ENCODE assay signal across 8 cellular contexts in the genomic region with DNA sequence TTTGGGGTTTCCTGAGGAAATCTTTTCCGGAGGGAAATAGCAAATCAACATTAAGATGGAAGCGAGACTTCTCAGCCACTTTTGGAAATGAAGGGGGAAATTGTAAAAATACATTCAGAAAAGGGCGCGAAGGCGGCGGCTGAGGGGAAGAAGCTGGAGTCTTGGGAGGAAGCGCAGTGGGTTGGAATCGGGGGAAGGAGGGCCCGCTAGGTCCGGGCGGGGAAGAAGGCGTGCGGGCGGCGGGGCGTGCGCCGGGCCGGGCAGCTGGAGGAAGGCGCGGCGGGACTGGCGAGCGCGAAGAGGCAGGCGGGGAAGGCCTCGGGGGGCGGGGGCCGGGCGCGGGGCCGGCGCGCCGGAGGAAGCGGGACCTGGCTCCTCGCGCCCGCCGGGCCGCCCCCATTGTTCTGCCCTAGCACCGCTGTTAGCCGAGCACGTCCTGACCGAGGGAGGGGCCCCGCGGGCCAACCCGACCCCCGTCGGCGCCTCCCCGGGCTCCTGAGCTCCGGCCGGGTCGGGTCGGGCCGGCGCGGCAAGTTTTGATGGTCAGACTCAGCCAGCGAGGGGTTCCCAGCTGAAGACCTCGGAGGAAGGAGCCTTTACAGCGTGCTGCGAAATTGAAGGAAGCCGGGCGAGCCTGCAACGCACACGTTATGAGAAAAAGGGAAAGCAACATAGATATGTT. TPM values are rescaled to one million over a fixed set of nuclear protein-coding genes. Genes with fewer than 3 reads are reported as not detected.
DNase-seq lines count a peak whose midpoint lies in the region; ATAC-seq, FAIRE-seq and TF ChIP-seq lines count a peak whose summit lies in the region.

No MANE protein-coding gene starts in this region.

- H3K36me3 ChIP-seq in esophagus muscularis mucosa (no peaks in the 10 kb centered on the region), muscle layer of colon (ENCODE audit: insufficient read depth, low read length) (no peaks in the 10 kb centered on the region), suprapubic skin (no peaks in the 10 kb centered on the region)

- H3K9me3 ChIP-seq in A549 (no peaks in the 10 kb centered on the region), esophagus muscularis mucosa (no peaks in the 10 kb centered on the region), muscle layer of colon (ENCODE audit: low read length) (no peaks in the 10 kb centered on the region), suprapubic skin (no peaks in the 10 kb centered on the region)

- TF ChIP-seq CTCF in A549 (IDR thresholded peaks at IDR 0.05) (no peak), esophagus muscularis mucosa (IDR thresholded peaks at IDR 0.05) (no peak), suprapubic skin (IDR thresholded peaks at IDR 0.05) (no peak)

- H3K4me1 Mint-ChIP-seq in activated T-cell treated with anti-CD3 and anti-CD28 coated beads, Interleukin-2, amount 50 U/mL, for 24 hours (ENCODE audit: low read depth), result peaks cover 41% of the 10 kb centered on the region

- no peak for FAIRE-seq in A549 (lab: Jason Lieb, UNC)

- H3K27me3 Mint-ChIP-seq in activated T-cell treated with anti-CD3 and anti-CD28 coated beads, Interleukin-2, amount 50 U/mL, for 24 hours, result peaks cover 31% of the 10 kb centered on the region

- peak overlapping the region; percentile 94 for H3K27ac Mint-ChIP-seq in activated T-cell treated with anti-CD3 and anti-CD28 coated beads, Interleukin-2, amount 50 U/mL, for 24 hours

- peak overlapping the region; percentile 85 for H3K9ac ChIP-seq in muscle layer of colon (ENCODE audit: low read length)

- peak overlapping the region; percentile 79 for H3K4me3 Mint-ChIP-seq in activated T-cell treated with anti-CD3 and anti-CD28 coated beads, Interleukin-2, amount 50 U/mL, for 24 hours

- peak overlapping the region; percentile 83 for H3K4me2 ChIP-seq in A549

- peak overlapping the region; percentile 94 to 99 for H3K27ac ChIP-seq in A549
- peak overlapping the region; percentile 97 to 99 (median 99) for H3K27ac ChIP-seq in esophagus muscularis mucosa (replicated peaks in 1 of 4)
- peak overlapping the region; percentile 100 for H3K27ac ChIP-seq in muscle layer of colon (ENCODE audit: low read depth, low read length)
- H3K27ac ChIP-seq in suprapubic skin, result peak overlapping the region; percentile 98

- WGBS in A549 (ENCODE audit: missing lambda C conversion rate), result 2% methylated on average over 46 of the region's 67 CpGs
- WGBS in esophagus muscularis mucosa, result under 1% methylated on average over 28 of the region's 67 CpGs
- 1% methylated on average over 63 of the region's 67 CpGs for WGBS in suprapubic skin

- TF ChIP-seq RAD21 in A549 (conservative IDR thresholded peaks at IDR 0.05 in 1 of 2, IDR thresholded peaks at IDR 0.05 in 1 of 2), result no peak

- peak overlapping the region; percentile 60 for H3K4me3 ChIP-seq in A549
- peak overlapping the region; percentile 73 to 83 (median 79) for H3K4me3 ChIP-seq in esophagus muscularis mucosa
- H3K4me3 ChIP-seq in muscle layer of colon (ENCODE audit: low read depth in 1 of 2, low read length in 2 of 2), result peak overlapping the region; percentile 63 to 72
- peak overlapping the region; percentile 67 for H3K4me3 ChIP-seq in suprapubic skin

- TF ChIP-seq EP300 in A549 (IDR thresholded peaks at IDR 0.05) (no peak), esophagus muscularis mucosa (IDR thresholded peaks at IDR 0.05) (no peak), suprapubic skin (IDR thresholded peaks at IDR 0.05) (no peak)

- H3K9me3 Mint-ChIP-seq in activated T-cell treated with anti-CD3 and anti-CD28 coated beads, Interleukin-2, amount 50 U/mL, for 24 hours, result no peaks in the 10 kb centered on the region

- POLR2A ChIA-PET in A549 (lab: Yijun Ruan, JAX), result interaction anchor here (0.6 to 3.2 kb wide), 12 partner anchors 9 to 717 kb away, joined by 3 to 85 read pairs (median 4); no protein-coding TSS in a partner anchor

- H3K4me1 ChIP-seq in A549, result peaks cover 42% of the 10 kb centered on the region
- H3K4me1 ChIP-seq in esophagus muscularis mucosa, result peaks cover 2 to 50% (median 40%) of the 10 kb centered on the region in 4 donors
- H3K4me1 ChIP-seq in muscle layer of colon (ENCODE audit: insufficient read depth, low read length), result peaks cover 15% of the 10 kb centered on the region
- peaks cover 40% of the 10 kb centered on the region for H3K4me1 ChIP-seq in suprapubic skin

- TF ChIP-seq POLR2A in A549 (IDR thresholded peaks at IDR 0.05; ENCODE audit: low read length) (0 out of 2 replicates have a peak, but pooled peaks have one; percentile 6), GM15510 (IDR thresholded peaks at IDR 0.05; ENCODE audit: borderline replicate concordance, extremely low read depth, insufficient read length) (peak; percentile 22), esophagus muscularis mucosa (IDR thresholded peaks at IDR 0.05; ENCODE audit: low read depth) (no peak), suprapubic skin (IDR thresholded peaks at IDR 0.05) (peak in 1 of 2 donors; percentile 25)

- no peaks in the 10 kb centered on the region for H3K36me3 Mint-ChIP-seq in activated T-cell treated with anti-CD3 and anti-CD28 coated beads, Interleukin-2, amount 50 U/mL, for 24 hours (ENCODE audit: low read depth)

- intact Hi-C loops in esophagus muscularis mucosa (cut with DNase I), result no loop called here

- CTCF ChIA-PET in A549 (lab: Yijun Ruan, JAX), result interaction anchor here (1.0 to 1.3 kb wide), 2 partner anchors 32 to 197 kb away, joined by 3 to 5 read pairs; no protein-coding TSS in a partner anchor

- DNase-seq in A549 (ENCODE audit: low read depth in 1 of 2, low spot score in 1 of 2), result peak in 1 of 2 experiments; percentile 72
- peak; percentile 94 for DNase-seq in NCI-H146 (lab: John Stamatoyannopoulos, UW)
- peak; percentile 73 for DNase-seq in activated T-cell treated with anti-CD3 and anti-CD28 coated beads, Interleukin-2, amount 50 U/mL, for 24 hours
- no peak for DNase-seq in esophagus muscularis mucosa (ENCODE audit: extremely low spot score)
- peak in 1 of 2 donors; percentile 85 for DNase-seq in suprapubic skin (ENCODE audit: low spot score in 2 of 2)
- no peak for DNase-seq in GM19238 (ENCODE audit: insufficient read length, low spot score)

- no peaks in the 10 kb centered on the region for H3K27me3 ChIP-seq in esophagus muscularis mucosa
- H3K27me3 ChIP-seq in muscle layer of colon (ENCODE audit: control insufficient read depth in 1 of 2, insufficient read depth in 2 of 2, low read length in 2 of 2), result no peaks in the 10 kb centered on the region
- H3K27me3 ChIP-seq in suprapubic skin, result no peaks in the 10 kb centered on the region

- peak; percentile 45 to 48 for ATAC-seq in A549

TF ChIP-seq in A549, 52 proteins besides CTCF, POLR2A, EP300 and RAD21:
- peak; percentile 24; the same call in 1 of the 2 replicates for TF ChIP-seq E2F6 (IDR thresholded peaks at IDR 0.05; ENCODE audit: borderline replicate concordance, low read depth)
- TF ChIP-seq FOXS1 (CRISPR knock-in tag; IDR thresholded peaks at IDR 0.05), result no peak

RNA-seq across cellular contexts. Expression of gene SKIDA1, which starts 1.6 kb away (rescaled TPM):
- 0.87 and 1.0 TPM in 2 replicates for polyA plus RNA-seq in A549 (2011; rRNA removed)
- 0.54 and 0.60 TPM in 2 replicates for polyA plus RNA-seq in A549 (2012; cell fraction: cytosol; rRNA removed)
- polyA plus RNA-seq in A549 (2012; cell fraction: nucleus; rRNA removed), result 0.48 and 0.60 TPM in 2 replicates
- 3.5 to 4.2 TPM (median 4.1 TPM) in 3 replicates for polyA plus RNA-seq in A549 (2017; fragmentation: RNase III; extraction: RNeasy Plus Mini Kit Qiagen cat#74134 plus additional on column Dnase treatment)
- polyA minus RNA-seq in A549 (2011; rRNA and poly(A)+ RNA removed), result 1.2 and 1.4 TPM in 2 replicates
- 1 to 10 TPM in 3 of 4 donors, under 1 TPM in 1; 0.50 to 2.9 (median 1.2) TPM for total RNA-seq in esophagus muscularis mucosa
- total RNA-seq in suprapubic skin, result 1 to 10 TPM in 2 of 4 donors, under 1 TPM in 2; 0.53 to 3.0 (median 1.2) TPM

RNA-seq across cellular contexts. Expression of gene MLLT10, which starts 6.9 kb away (rescaled TPM):
- 54.1 and 55.5 TPM in 2 replicates for polyA plus RNA-seq in A549 (2011; rRNA removed)
- polyA plus RNA-seq in A549 (2012; cell fraction: cytosol; rRNA removed), result 28.8 and 31.8 TPM in 2 replicates
- 26.3 and 38.8 TPM in 2 replicates for polyA plus RNA-seq in A549 (2012; cell fraction: nucleus; rRNA removed)
- 35.3 to 41.7 TPM (median 38.9 TPM) in 3 replicates for polyA plus RNA-seq in A549 (2017; fragmentation: RNase III; extraction: RNeasy Plus Mini Kit Qiagen cat#74134 plus additional on column Dnase treatment)
- polyA minus RNA-seq in A549 (2011; rRNA and poly(A)+ RNA removed), result 65.1 and 116 TPM in 2 replicates
- 10 to 100 TPM; 23.5 to 39.7 (median 30.2) TPM for total RNA-seq in esophagus muscularis mucosa
- total RNA-seq in suprapubic skin, result 10 to 100 TPM; 58.0 to 97.8 (median 64.4) TPM

Comparison
In these comparisons a context has a peak if more than half of its experiments do, and no peak if none do; other contexts are left out.
1. DNase-seq: peak in NCI-H146 (single experiment) and activated T-cell treated with anti-CD3 and anti-CD28 coated beads, Interleukin-2, amount 50 U/mL, for 24 hours (single experiment); none in esophagus muscularis mucosa (single experiment) and GM19238 (single experiment).
2. Peak in every context shown above with its lines, with median percentiles within 50 percentile points of each other: H3K27ac ChIP-seq and H3K4me3 ChIP-seq.